ENCODE assay signal across 35 cellular contexts in genomic region chr10:83078160-83078559, GRCh38.
DNase-seq lines count a peak whose midpoint lies in the region; ATAC-seq, FAIRE-seq and TF ChIP-seq lines count a peak whose summit lies in the region.
"Had no signal": no experiment of that assay in that cellular context is flagged by ENCODE, and none has a peak within 500 bp of the region (broad histone marks: within the 10 kb centered on the region; RNA-seq: fewer than 3 reads in every experiment).

No MANE protein-coding gene starts in this region.

- CTCF ChIA-PET in H1 (lab: Charles Lee; ENCODE audit: partially characterized antibody): interaction anchor here (1.3 kb wide), 1 partner anchor 28 kb away, joined by 3 read pairs; no protein-coding TSS in a partner anchor

- H3K14ac ChIP-seq in H9 (ENCODE audit: insufficient read depth, low read length) (no peak overlapping the region), H1 (ENCODE audit: insufficient read length) (no peak overlapping the region)

- H2BK12ac ChIP-seq in H9 (ENCODE audit: insufficient read length, low read depth, low read length) (no peak overlapping the region), H1 (ENCODE audit: low read depth, low read length) (no peak overlapping the region)

- TF ChIP-seq RAD21 in H1 (IDR thresholded peaks at IDR 0.05 in 1 of 2, conservative IDR thresholded peaks at IDR 0.05 in 1 of 2; ENCODE audit: low read depth in 2 of 2, low read length in 2 of 2): no peak

- TF ChIP-seq CTCF in H9 (conservative IDR thresholded peaks at IDR 0.05): no peak
- no peak for TF ChIP-seq CTCF in H1 (IDR thresholded peaks at IDR 0.05; ENCODE audit: control extremely low read depth in 1 of 3, insufficient read depth in 1 of 3, low read depth in 1 of 3, low read length in 3 of 3)

- H3K9me3 ChIP-seq in H9 (ENCODE audit: control insufficient read depth, low read depth, low read length) (no peaks in the 10 kb centered on the region), NT2/D1 (ENCODE audit: insufficient read depth, low read length) (no peaks in the 10 kb centered on the region; the same call in 1 of the 2 replicates), H1 (ENCODE audit: insufficient read depth in 2 of 2, low read depth in 1 of 2, low read length in 1 of 2) (peaks cover 3 to 11% of the 10 kb centered on the region in 2 experiments; a peak in 2 of 4 replicates)
- H3K9me3 ChIP-seq: ascending aorta, BLaER1, MG63, Peyer's patch, tibial nerve had no signal

- H3K56ac ChIP-seq in H9 (ENCODE audit: insufficient read length, low read depth, low read length): no peak overlapping the region
- no peak overlapping the region for H3K56ac ChIP-seq in H1 (replicated peaks; ENCODE audit: insufficient read length, low read depth, low read length)

- no peak for ATAC-seq in GM21786 (IDR thresholded peaks at IDR 0.05; ENCODE audit: unreplicated experiment)
- no peak for ATAC-seq in GM18858 (IDR thresholded peaks at IDR 0.05; ENCODE audit: unreplicated experiment)
- ATAC-seq: K562; stimulated activated effector memory CD8-positive, alpha-beta T cell treated with anti-CD3 and anti-CD28 coated beads, Interleukin-12 subunit alpha, Interleukin-12 subunit beta, amount 100 ng/mL, for 72 hours had no signal

- no peaks in the 10 kb centered on the region for H3K79me1 ChIP-seq in H9 (ENCODE audit: insufficient read depth, low read depth, low read length, poor library complexity, severe bottlenecking)
- no peaks in the 10 kb centered on the region for H3K79me1 ChIP-seq in H1 (ENCODE audit: low read depth, low read length)

- H3K36me3 ChIP-seq in NT2/D1 (ENCODE audit: insufficient read depth, insufficient read length, low read length): no peaks in the 10 kb centered on the region
- no peaks in the 10 kb centered on the region; a peak in 1 of 8 replicates for H3K36me3 ChIP-seq in H1 (ENCODE audit: control insufficient read depth in 2 of 4, insufficient read depth in 4 of 4, low read length in 3 of 4)
- H3K36me3 ChIP-seq: ascending aorta, BLaER1, left ventricle myocardium inferior, MG63, Peyer's patch, SJSA1, tibial nerve had no signal

- H3K9ac ChIP-seq in H9 (ENCODE audit: extremely low read depth, insufficient read length, low read length) (no peak overlapping the region), NT2/D1 (ENCODE audit: insufficient read length, low read depth) (no peak overlapping the region), H1 (replicated peaks in 1 of 4; ENCODE audit: extremely low read depth in 1 of 4, low read depth in 3 of 4, low read length in 3 of 4) (no peak overlapping the region)
- H3K9ac ChIP-seq: BLaER1, parathyroid adenoma had no signal

- peaks cover 18 to 29% of the 10 kb centered on the region in 2 experiments for H3K9me3 Mint-ChIP-seq in H9
- H3K9me3 Mint-ChIP-seq: activated CD4-positive, alpha-beta T cell treated with anti-CD3 and anti-CD28 coated beads, Interleukin-2, amount 10 ng/mL, durations not matched to agents 7 days and 5 days had no signal

- H3K4me1 Mint-ChIP-seq in H9: peaks cover 26 to 38% of the 10 kb centered on the region in 2 experiments
- H3K4me1 Mint-ChIP-seq: activated CD4-positive, alpha-beta T cell treated with anti-CD3 and anti-CD28 coated beads, Interleukin-2, amount 10 ng/mL, durations not matched to agents 7 days and 5 days; activated naive CD8-positive, alpha-beta T cell treated with anti-CD3 and anti-CD28 coated beads for 36 hours; central memory CD8-positive, alpha-beta T cell; stimulated activated effector memory CD8-positive, alpha-beta T cell treated with anti-CD3 and anti-CD28 coated beads, Interleukin-12 subunit alpha, Interleukin-12 subunit beta, amount 100 ng/mL, for 72 hours had no signal

- H3K23ac ChIP-seq in H9 (ENCODE audit: insufficient read length, low read depth, low read length) (no peak overlapping the region), H1 (ENCODE audit: insufficient read length) (no peak overlapping the region)

- H3K23me2 ChIP-seq in H9 (ENCODE audit: insufficient read length, low read depth, low read length, poor library complexity, severe bottlenecking) (no peaks in the 10 kb centered on the region), H1 (ENCODE audit: low read depth, low read length) (no peaks in the 10 kb centered on the region)

- H2AK5ac ChIP-seq in H9 (ENCODE audit: insufficient read length, low read length) (no peak overlapping the region), H1 (ENCODE audit: low read depth, low read length) (no peak overlapping the region)

- H3K4ac ChIP-seq in H9 (ENCODE audit: low read depth, low read length) (no peak overlapping the region), H1 (replicated peaks; ENCODE audit: insufficient read length, low read depth, low read length) (no peak overlapping the region)

- H3K27ac ChIP-seq in H9 (ENCODE audit: insufficient read length, low read depth, low read length) (peak overlapping the region; percentile 72), H1 (ENCODE audit: low read depth, low read length) (no peak overlapping the region; the same call in 1 of the 2 replicates)
- H3K27ac ChIP-seq: ascending aorta, BLaER1, hepatocyte, left ventricle myocardium inferior, parathyroid adenoma, Peyer's patch, SJSA1, tibial nerve, VCaP had no signal

- H2BK15ac ChIP-seq in H9 (ENCODE audit: low read depth, low read length) (no peak overlapping the region), H1 (ENCODE audit: low read length) (no peak overlapping the region)

- H2BK5ac ChIP-seq in H9 (ENCODE audit: insufficient read length, low read length) (no peak overlapping the region), H1 (ENCODE audit: low read depth, low read length) (no peak overlapping the region)

- DNase-seq in H9 (no peak), NT2/D1 (ENCODE audit: low read depth, low spot score) (peak; percentile 56), H1 (ENCODE audit: low read depth in 1 of 2, low spot score in 2 of 2) (peak in 1 of 2 experiments; percentile 36), iPS-NIHi7 (ENCODE audit: extremely low spot score) (peak; percentile 35), EL (no peak)
- no peak for DNase-seq in effector CD8-positive, alpha-beta T cell (lab: John Stamatoyannopoulos, UW)
- DNase-seq: activated CD4-positive, alpha-beta T cell treated with anti-CD3 and anti-CD28 coated beads, Interleukin-2, amount 10 ng/mL, durations not matched to agents 7 days and 5 days; activated gamma-delta T cell; activated naive CD8-positive, alpha-beta T cell treated with anti-CD3 and anti-CD28 coated beads for 36 hours; activated T-cell treated with anti-CD3 and anti-CD28 coated beads, Interleukin-2, amount 50 U/mL, for 1 hour; DMS153; left ventricle myocardium inferior; MG63; NCI-H1105 treated with DMSO at 0.1 percent for 48 hours; NCI-H1930; NCI-H524 treated with DMSO at 0.1 percent for 48 hours; Peyer's patch; retina; T-helper 9 cell had no signal

- no peak overlapping the region for H2BK120ac ChIP-seq in H9 (ENCODE audit: low read depth, low read length, poor library complexity, severe bottlenecking)
- H2BK120ac ChIP-seq in H1 (replicated peaks; ENCODE audit: low read depth, low read length): no peak overlapping the region

- WGBS in H9 (ENCODE audit: extremely low coverage, insufficient read length, low lambda C conversion rate): no CpG with 5 or more reads among the region's 1 CpG
- WGBS in H1 (ENCODE audit: extremely low coverage in 1 of 2, insufficient coverage in 1 of 2, insufficient read length in 1 of 2, insufficient replicate concordance in 2 of 2, low coverage in 1 of 2, low lambda C conversion rate in 2 of 2, missing lambda C conversion rate in 1 of 2), 2 experiments: 40% methylated on average over 1 of the region's 1 CpG; no CpG with 5 or more reads in 1 of the 2 experiments

- H3K27ac Mint-ChIP-seq in H9: peak overlapping the region; percentile 16 to 99 (median 94); a peak in 5 of 7 replicates
- H3K27ac Mint-ChIP-seq: activated CD4-positive, alpha-beta T cell treated with anti-CD3 and anti-CD28 coated beads, Interleukin-2, amount 10 ng/mL, durations not matched to agents 7 days and 5 days; activated naive CD8-positive, alpha-beta T cell treated with anti-CD3 and anti-CD28 coated beads for 36 hours; stimulated activated effector memory CD8-positive, alpha-beta T cell treated with anti-CD3 and anti-CD28 coated beads, Interleukin-12 subunit alpha, Interleukin-12 subunit beta, amount 100 ng/mL, for 72 hours had no signal

- H3K4me1 ChIP-seq in H9 (ENCODE audit: insufficient read depth, low read length): peaks cover 4% of the 10 kb centered on the region; the same call in 1 of the 2 replicates
- H3K4me1 ChIP-seq in NT2/D1 (ENCODE audit: insufficient read depth, insufficient read length): peaks cover 2% of the 10 kb centered on the region
- peaks cover 4 to 9% (median 6%) of the 10 kb centered on the region in 4 experiments; a peak in 6 of 7 replicates for H3K4me1 ChIP-seq in H1 (replicated peaks in 1 of 4; ENCODE audit: control insufficient read depth in 3 of 4, insufficient read depth in 4 of 4, low read length in 3 of 4)
- H3K4me1 ChIP-seq: ascending aorta, BLaER1, left ventricle myocardium inferior, parathyroid adenoma, Peyer's patch, SJSA1, tibial nerve had no signal

- H3K79me2 ChIP-seq in H9 (ENCODE audit: insufficient read depth, low read length) (no peaks in the 10 kb centered on the region), H1 (ENCODE audit: control insufficient read depth in 1 of 2, insufficient read depth in 2 of 2, low read length in 2 of 2) (no peaks in the 10 kb centered on the region)
- H3K79me2 ChIP-seq: hepatocyte, parathyroid adenoma had no signal

- H3K4me3 ChIP-seq in NT2/D1 (ENCODE audit: insufficient read length, low read depth) (no peak overlapping the region), H1 (ENCODE audit: extremely low read depth in 1 of 4, insufficient read depth in 2 of 4, low read depth in 3 of 4, low read length in 4 of 4) (peak overlapping the region in 1 of 4 experiments; percentile 31; a peak in 1 of 8 replicates)
- H3K4me3 ChIP-seq: ascending aorta, BLaER1, hepatocyte, K562, left ventricle myocardium inferior, MG63, Peyer's patch, SJSA1, tibial nerve had no signal

- TF ChIP-seq POLR2A in H1 (IDR thresholded peaks at IDR 0.05; ENCODE audit: control extremely low read depth in 1 of 2, low read depth in 2 of 2, low read length in 2 of 2): no peak

- H4K8ac ChIP-seq in H9 (replicated peaks; ENCODE audit: insufficient read length, low read depth, low read length): no peak overlapping the region
- H4K8ac ChIP-seq in H1 (ENCODE audit: extremely low read depth, insufficient read depth, low read length): no peak overlapping the region

- H2BK20ac ChIP-seq in H9 (ENCODE audit: low read depth, low read length, poor library complexity, severe bottlenecking): no peak overlapping the region
- no peak overlapping the region for H2BK20ac ChIP-seq in H1 (ENCODE audit: low read length)

- H3K27me3 Mint-ChIP-seq in H9 (ENCODE audit: low read depth): no peaks in the 10 kb centered on the region
- H3K27me3 Mint-ChIP-seq: activated CD4-positive, alpha-beta T cell treated with anti-CD3 and anti-CD28 coated beads, Interleukin-2, amount 10 ng/mL, durations not matched to agents 7 days and 5 days; activated naive CD8-positive, alpha-beta T cell treated with anti-CD3 and anti-CD28 coated beads for 36 hours; central memory CD8-positive, alpha-beta T cell had no signal

- H4K91ac ChIP-seq in H9 (ENCODE audit: insufficient read length, low read depth, low read length) (no peak overlapping the region), H1 (replicated peaks; ENCODE audit: insufficient read length, low read length) (no peak overlapping the region)

- POLR2A ChIA-PET in H1 (lab: Charles Lee; ENCODE audit: partially characterized antibody): no interaction called here

- H3T11ph ChIP-seq in H9 (ENCODE audit: low read length): no peak overlapping the region

- H2AFZ ChIP-seq in H9 (ENCODE audit: low read length): no peak overlapping the region
- no peak overlapping the region for H2AFZ ChIP-seq in H1 (ENCODE audit: low read length)
- H2AFZ ChIP-seq: hepatocyte, parathyroid adenoma had no signal

- no peaks in the 10 kb centered on the region for H3K27me3 ChIP-seq in H9 (ENCODE audit: insufficient read depth, low read length)
- H3K27me3 ChIP-seq in NT2/D1 (ENCODE audit: insufficient read depth, insufficient read length): no peaks in the 10 kb centered on the region
- H3K27me3 ChIP-seq in H1 (replicated peaks in 1 of 4; ENCODE audit: control insufficient read depth in 3 of 4, extremely low read depth in 1 of 4, insufficient read depth in 3 of 4, low read length in 3 of 4): no peaks in the 10 kb centered on the region
- H3K27me3 ChIP-seq: ascending aorta, BLaER1, hepatocyte, MG63, Peyer's patch, SJSA1, tibial nerve had no signal

- no peak overlapping the region for H3K4me3 Mint-ChIP-seq in H9
- H3K4me3 Mint-ChIP-seq: activated CD4-positive, alpha-beta T cell treated with anti-CD3 and anti-CD28 coated beads, Interleukin-2, amount 10 ng/mL, durations not matched to agents 7 days and 5 days; activated naive CD8-positive, alpha-beta T cell treated with anti-CD3 and anti-CD28 coated beads for 36 hours; central memory CD8-positive, alpha-beta T cell; neural crest cell; stimulated activated effector memory CD8-positive, alpha-beta T cell treated with anti-CD3 and anti-CD28 coated beads, Interleukin-12 subunit alpha, Interleukin-12 subunit beta, amount 100 ng/mL, for 72 hours had no signal

- TF ChIP-seq EP300 in H1 (IDR thresholded peaks at IDR 0.05; ENCODE audit: borderline replicate concordance in 1 of 2, low read depth in 2 of 2, low read length in 2 of 2): peak in 1 of 2 experiments; percentile 61; a peak in 1 of 3 replicates

- H4K20me1 ChIP-seq in H9 (ENCODE audit: control insufficient read depth, insufficient read depth, insufficient read length) (no peaks in the 10 kb centered on the region), H1 (replicated peaks in 1 of 2; ENCODE audit: control insufficient read depth in 1 of 2, insufficient read depth in 2 of 2, low read length in 2 of 2) (no peaks in the 10 kb centered on the region)
- H4K20me1 ChIP-seq: BLaER1 had no signal

- FAIRE-seq in H1 (lab: Jason Lieb, UNC): peak; percentile 28
- FAIRE-seq: endometrium, G401.6, K562, keratinocyte had no signal

- H4K5ac ChIP-seq in H9 (ENCODE audit: insufficient read length, low read depth, low read length) (no peak overlapping the region), H1 (ENCODE audit: insufficient read length, low read depth, low read length) (peak overlapping the region; percentile 89)

- H3K18ac ChIP-seq in H9 (ENCODE audit: insufficient read length, low read depth, low read length) (no peak overlapping the region), H1 (ENCODE audit: extremely low read depth, low read length) (no peak overlapping the region; the same call in 1 of the 2 replicates)

- H3K36me3 Mint-ChIP-seq in H9 (ENCODE audit: insufficient read depth in 1 of 3, low read depth in 3 of 3): peaks cover 17 to 52% (median 24%) of the 10 kb centered on the region in 3 experiments
- H3K36me3 Mint-ChIP-seq: activated naive CD8-positive, alpha-beta T cell treated with anti-CD3 and anti-CD28 coated beads for 36 hours; stimulated activated effector memory CD8-positive, alpha-beta T cell treated with anti-CD3 and anti-CD28 coated beads, Interleukin-12 subunit alpha, Interleukin-12 subunit beta, amount 100 ng/mL, for 72 hours had no signal

- no peak overlapping the region for H3K4me2 ChIP-seq in H9 (ENCODE audit: insufficient read depth, insufficient read length, low read length)
- H3K4me2 ChIP-seq in H1 (ENCODE audit: insufficient read depth in 1 of 2, low read depth in 2 of 2, low read length in 2 of 2): peak overlapping the region; percentile 15 to 21; a peak in 1 of 4 replicates
- H3K4me2 ChIP-seq: BLaER1, hepatocyte had no signal

Comparison
In these comparisons a context has a peak if more than half of its experiments do, and no peak if none do; other contexts are left out.
1. DNase-seq: peak in NT2/D1 (single experiment) and iPS-NIHi7 (single experiment); none in H9 (single experiment), EL (single experiment) and effector CD8-positive, alpha-beta T cell (single experiment).